Comparison of ENCODE assay signal across 8 cellular contexts in the genomic region with DNA sequence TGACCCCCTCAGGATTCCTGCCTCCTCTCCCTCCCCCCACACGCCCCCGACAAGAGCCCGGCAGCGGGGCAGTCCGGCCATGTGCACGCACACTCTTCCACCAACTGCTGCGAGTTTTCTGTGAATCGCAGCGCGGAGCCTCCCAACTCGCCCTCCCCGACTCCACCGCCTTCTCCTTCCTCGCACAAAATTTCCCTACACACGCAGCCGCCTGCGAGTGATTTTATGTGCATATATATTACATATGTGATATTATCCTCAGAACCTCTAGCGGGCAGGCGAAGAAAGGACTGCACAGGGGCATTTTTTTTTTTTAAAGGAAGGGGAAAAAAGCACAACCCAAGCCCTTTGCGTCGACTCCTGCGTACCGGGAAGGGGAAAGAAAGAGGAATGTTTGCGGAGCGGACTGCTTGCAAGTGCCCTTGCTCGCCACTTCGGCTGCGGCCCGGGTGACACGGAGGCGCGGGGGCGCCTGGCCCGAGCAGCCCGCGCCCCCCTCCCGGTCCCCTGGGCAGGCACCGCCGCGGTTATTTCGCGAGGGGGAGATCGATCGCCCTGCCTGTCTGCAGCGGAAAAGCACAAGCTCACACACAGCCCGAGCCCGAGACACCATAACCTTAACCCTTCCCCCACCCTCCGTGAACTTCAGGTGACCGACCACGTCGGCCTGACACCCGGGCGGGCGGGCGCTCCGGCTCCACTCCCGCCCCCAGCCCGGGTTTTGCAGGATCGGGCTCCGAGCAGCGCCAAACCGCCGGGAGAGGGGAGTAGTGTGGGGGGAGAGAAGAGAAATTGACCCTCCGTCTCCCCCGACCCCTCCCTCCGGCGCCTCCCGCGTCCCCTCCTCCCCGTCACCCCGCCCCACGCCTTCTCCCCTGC. TPM values are rescaled to one million over a fixed set of nuclear protein-coding genes. Genes with fewer than 3 reads are reported as not detected.
DNase-seq lines count a peak whose midpoint lies in the region; ATAC-seq, FAIRE-seq and TF ChIP-seq lines count a peak whose summit lies in the region.

No MANE protein-coding gene starts in this region.

- TF ChIP-seq CTCF in activated B cell treated with CpG ODN at 0.5 μM for 24 hours (IDR thresholded peaks at IDR 0.05) (no peak), kidney (IDR thresholded peaks at IDR 0.05; ENCODE audit: borderline replicate concordance, extremely low read depth, insufficient read depth) (no peak)

- no peaks in the 10 kb centered on the region for H3K36me3 ChIP-seq in kidney (ENCODE audit: control insufficient read depth in 1 of 2, insufficient read depth in 2 of 2, low read length in 2 of 2)

- intact Hi-C loops in activated B cell treated with CpG ODN at 0.5 μM for 24 hours (cut with micrococcal nuclease) = loop anchor here (5.0 to 10.0 kb wide), 5 partner anchors 49 to 1678 kb away; a partner anchor contains a TSS
- intact Hi-C loops in kidney (cut with DNase I) = no loop called here

- peak; percentile 46 for DNase-seq in NCI-H1436 (lab: John Stamatoyannopoulos, UW)
- DNase-seq in NCI-H1436 treated with DMSO at 0.1 percent for 48 hours (lab: John Stamatoyannopoulos, UW) = no peak
- peak; percentile 72 for DNase-seq in NCI-H146 (lab: John Stamatoyannopoulos, UW)
- DNase-seq in activated B cell treated with CpG ODN at 0.5 μM for 24 hours = peak; percentile 57
- peak; percentile 63 for DNase-seq in central memory CD4-positive, alpha-beta T cell
- DNase-seq in kidney = peak; percentile 91
- DNase-seq in stimulated activated CD4-positive, alpha-beta T cell treated with anti-CD3 and anti-CD28 coated beads, Interleukin-15, amount 100 ng/mL, for 24 hours = peak; percentile 69

- CTCF ChIA-PET in activated B cell treated with CpG ODN at 0.5 μM for 24 hours (lab: Charles Lee) = no interaction called here

- no peak for FAIRE-seq in kidney (lab: Jason Lieb, UNC)

- peak overlapping the region; percentile 82 to 84 for H3K4me3 ChIP-seq in kidney (ENCODE audit: low read length in 2 of 2)

- ATAC-seq in HG02623 (IDR thresholded peaks at IDR 0.05; ENCODE audit: unreplicated experiment) (peak; percentile 42), activated B cell treated with CpG ODN at 0.5 μM for 24 hours (ENCODE audit: low read depth) (peak; percentile 49)

- H3K9ac ChIP-seq in kidney (ENCODE audit: low read length in 2 of 2) = peak overlapping the region; percentile 6 to 60

- peaks cover 10% of the 10 kb centered on the region for H3K36me3 Mint-ChIP-seq in activated B cell treated with CpG ODN at 0.5 μM for 24 hours (ENCODE audit: low read depth)

- H3K4me1 ChIP-seq in kidney (ENCODE audit: control insufficient read depth in 1 of 2, insufficient read depth in 1 of 2, low read depth in 1 of 2, low read length in 2 of 2) = peaks cover 12 to 28% of the 10 kb centered on the region in 2 donors

- POLR2A ChIA-PET in activated B cell treated with CpG ODN at 0.5 μM for 24 hours (lab: Charles Lee) = interaction anchor here (0.6 to 1.6 kb wide), 13 partner anchors 9 to 787 kb away, joined by 3 to 10 read pairs (median 5); no protein-coding TSS in a partner anchor

- H3K9me3 ChIP-seq in kidney (ENCODE audit: control insufficient read depth in 1 of 2, low read length in 2 of 2) = no peaks in the 10 kb centered on the region

- H3K4me3 Mint-ChIP-seq in activated B cell treated with CpG ODN at 0.5 μM for 24 hours = peak overlapping the region; percentile 96

- no peaks in the 10 kb centered on the region for H3K9me3 Mint-ChIP-seq in activated B cell treated with CpG ODN at 0.5 μM for 24 hours

- peak overlapping the region; percentile 95 to 98 for H3K27ac ChIP-seq in kidney (ENCODE audit: low read depth in 2 of 2, low read length in 2 of 2)

- peaks cover 49% of the 10 kb centered on the region for H3K4me1 Mint-ChIP-seq in activated B cell treated with CpG ODN at 0.5 μM for 24 hours

- H3K27ac Mint-ChIP-seq in activated B cell treated with CpG ODN at 0.5 μM for 24 hours = peak overlapping the region; percentile 92

- H3K27me3 Mint-ChIP-seq in activated B cell treated with CpG ODN at 0.5 μM for 24 hours = no peaks in the 10 kb centered on the region

RNA-seq across cellular contexts. Expression of a gene that starts 2.2 kb away (rescaled TPM):
- 23.9 and 27.2 TPM in 2 replicates for total RNA-seq in activated B cell treated with CpG ODN at 0.5 μM for 24 hours
- 22.6 TPM for total RNA-seq in kidney
- polyA plus RNA-seq in kidney (ENCODE audit: insufficient read depth, low read depth, low replicate concordance) = 3.5 TPM
